In the genomic region with DNA sequence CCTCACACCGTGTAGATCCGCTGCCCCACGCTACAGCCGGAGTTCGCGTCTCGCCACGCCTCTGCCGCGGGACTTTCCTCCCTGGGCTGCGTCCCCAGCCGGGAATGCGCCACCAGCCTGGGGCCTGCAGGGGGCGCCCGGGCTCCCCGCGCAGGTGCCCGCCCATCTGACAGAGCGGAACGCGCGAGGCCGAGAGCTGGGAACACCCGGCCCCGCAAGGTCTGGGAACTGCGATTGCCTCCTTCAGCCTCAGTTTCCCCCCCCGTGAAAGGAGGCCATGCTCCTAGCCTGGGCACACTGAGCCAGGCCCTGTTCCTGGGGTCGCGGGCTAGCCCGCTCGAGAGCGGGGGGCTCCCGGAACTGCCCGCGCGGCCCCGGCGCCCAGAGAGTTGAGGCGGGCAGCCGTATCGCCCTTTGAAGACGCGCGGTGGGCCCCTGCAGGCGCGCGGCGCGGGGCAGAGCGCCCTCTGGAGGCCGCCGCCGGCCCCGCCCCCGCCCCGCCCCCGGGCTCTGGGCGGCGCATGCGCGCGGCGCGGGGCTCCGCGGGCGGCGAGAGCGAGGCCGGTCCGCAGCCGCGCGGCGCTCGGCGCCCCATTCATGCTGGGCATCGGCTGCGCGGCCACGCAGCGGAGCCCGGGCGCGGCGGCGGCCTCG, we compare ENCODE assay signal across 8 cellular contexts. TPM values are rescaled to one million over a fixed set of nuclear protein-coding genes. Genes with fewer than 3 reads are reported as not detected.
DNase-seq lines count a peak whose midpoint lies in the region; TF ChIP-seq lines count a peak whose summit lies in the region.

Gene PLXNA1, plus strand, starts transcription at position 594 of the 654 bp plus-strand sequence. CDS start 5,479 bp downstream, outside the sequence.

- H4K20me1 ChIP-seq in SK-N-SH (ENCODE audit: insufficient read depth), result peaks cover 38% of the 10 kb centered on the region

- intact Hi-C loops in head of caudate nucleus (cut with DNase I), result loop anchor here (2.0 kb wide), 1 partner anchor 230 kb away; no protein-coding TSS in a partner anchor
- intact Hi-C loops in tibial artery (cut with DNase I; ENCODE audit: low total_unique reads), result loop anchor here (2.0 to 10.0 kb wide), 3 partner anchors 228 to 304 kb away; partner anchors contain the start of gene CHCHD6

- H3K9ac ChIP-seq in SK-N-SH (peak within 1 kb of the TSS; percentile 86), parathyroid adenoma (peak within 1 kb of the TSS; percentile 64)

- no peaks in the 10 kb centered on the region for H3K9me2 ChIP-seq in SK-N-SH

- CTCF ChIA-PET in SK-N-SH (lab: Yijun Ruan, JAX), result interaction anchor here (0.6 to 11.4 kb wide), 40 partner anchors 10 to 565 kb away, joined by 3 to 163 read pairs (median 4); no protein-coding TSS in a partner anchor

- peaks cover 42% of the 10 kb centered on the region for H3K79me2 ChIP-seq in SK-N-SH (ENCODE audit: insufficient read depth)
- peaks cover 25% of the 10 kb centered on the region for H3K79me2 ChIP-seq in parathyroid adenoma

- DNase-seq in GM04504 (ENCODE audit: low read depth) (peak; percentile 52), H4 (ENCODE audit: low spot score) (peak; percentile 65), LNCaP clone FGC (ENCODE audit: low read depth) (peak; percentile 31), SK-N-SH (peak; percentile 97), head of caudate nucleus (peak in 41 of 42 donors; percentile 45 to 86 (median 69)), tibial artery (peak; percentile 75 to 87)
- peak; percentile 88 for DNase-seq in activated naive CD4-positive, alpha-beta T cell treated with anti-CD3 and anti-CD28 coated beads, Interleukin-2, amount 50 U/mL, for 16 hours

- H3K4me3 ChIP-seq in LNCaP clone FGC (ENCODE audit: low read depth, low read length) (peak within 1 kb of the TSS; percentile 60), SK-N-SH (ENCODE audit: low read depth in 2 of 2, low read length in 1 of 2) (peak within 1 kb of the TSS; percentile 84 to 89), parathyroid adenoma (ENCODE audit: low read depth, low read length) (peak within 1 kb of the TSS; percentile 65), tibial artery (peak within 1 kb of the TSS; percentile 87 to 97)

- H3K36me3 ChIP-seq in SK-N-SH (replicated peaks in 1 of 2; ENCODE audit: control insufficient read depth in 1 of 2, insufficient read depth in 2 of 2, low read length in 1 of 2) (no peaks in the 10 kb centered on the region), parathyroid adenoma (ENCODE audit: control insufficient read depth, insufficient read depth, low read length) (no peaks in the 10 kb centered on the region), tibial artery (no peaks in the 10 kb centered on the region)

- TF ChIP-seq CTCF in LNCaP clone FGC (IDR thresholded peaks at IDR 0.05; ENCODE audit: control insufficient read depth, extremely low read depth, insufficient read depth) (peak; percentile 98), SK-N-SH (IDR thresholded peaks at IDR 0.05) (peak; percentile 81), parathyroid adenoma (IDR thresholded peaks at IDR 0.05) (peak; percentile 95), tibial artery (IDR thresholded peaks at IDR 0.05) (peak; percentile 87 to 90)

- H3K27ac ChIP-seq in SK-N-SH (ENCODE audit: low read depth in 2 of 2, low read length in 1 of 2), result peak within 1 kb of the TSS; percentile 53; a peak in 3 of 4 replicates
- peak within 1 kb of the TSS; percentile 97 for H3K27ac ChIP-seq in parathyroid adenoma
- peak within 1 kb of the TSS; percentile 73 to 76 for H3K27ac ChIP-seq in tibial artery

- TF ChIP-seq EP300 in SK-N-SH (IDR thresholded peaks at IDR 0.05; ENCODE audit: borderline replicate concordance in 1 of 2, low read depth in 1 of 2, low read length in 1 of 2), result no peak

- 6% methylated on average over 10 of the region's 88 CpGs for WGBS in SK-N-SH (ENCODE audit: low lambda C conversion rate)

- H3K4me1 ChIP-seq in SK-N-SH (ENCODE audit: control insufficient read depth in 1 of 2, insufficient read depth in 2 of 2, low read depth in 1 of 2, low read length in 1 of 2) (peaks cover 10 to 41% of the 10 kb centered on the region in 2 experiments; a peak in 2 of 4 replicates), parathyroid adenoma (peaks cover 30% of the 10 kb centered on the region), tibial artery (peaks cover 0 to 50% (median 41%) of the 10 kb centered on the region in 4 donors)

- peak within 1 kb of the TSS; percentile 85 for H2AFZ ChIP-seq in SK-N-SH (ENCODE audit: low read depth)
- H2AFZ ChIP-seq in parathyroid adenoma, result peak within 1 kb of the TSS; percentile 90

- H3K27me3 ChIP-seq in SK-N-SH (ENCODE audit: insufficient read depth) (no peaks in the 10 kb centered on the region), parathyroid adenoma (ENCODE audit: control insufficient read depth, insufficient read depth, low read length) (no peaks in the 10 kb centered on the region), tibial artery (peaks cover 0 to 2% of the 10 kb centered on the region in 2 donors)

- POLR2A ChIA-PET in SK-N-SH (lab: Yijun Ruan, JAX), result no interaction called here

- H3K9me3 ChIP-seq in SK-N-SH, result no peaks in the 10 kb centered on the region
- no peaks in the 10 kb centered on the region for H3K9me3 ChIP-seq in parathyroid adenoma (ENCODE audit: control insufficient read depth, low read length)
- H3K9me3 ChIP-seq in tibial artery, result no peaks in the 10 kb centered on the region

- peak; percentile 53 for TF ChIP-seq RAD21 in SK-N-SH (IDR thresholded peaks at IDR 0.05; ENCODE audit: low read length)

- peak within 1 kb of the TSS; percentile 96 for H3K4me2 ChIP-seq in SK-N-SH
- peak within 1 kb of the TSS; percentile 81 for H3K4me2 ChIP-seq in parathyroid adenoma (ENCODE audit: low read length)

- no peaks in the 10 kb centered on the region for H3F3A ChIP-seq in SK-N-SH (replicated peaks; ENCODE audit: insufficient read depth)

TF ChIP-seq in SK-N-SH, 30 proteins besides CTCF, POLR2A, EP300 and RAD21 (continues in another document):
- TF ChIP-seq NRF1 (IDR thresholded peaks at IDR 0.05; ENCODE audit: low read depth, low read length), result peak; percentile 74
- TF ChIP-seq MXI1 (IDR thresholded peaks at IDR 0.05; ENCODE audit: low read depth, low read length), result peak; percentile 72
- no peak; the same call in 1 of the 2 replicates for TF ChIP-seq TCF12 (IDR thresholded peaks at IDR 0.05)
- no peak for TF ChIP-seq GATA2 (CRISPR knock-in tag; IDR thresholded peaks at IDR 0.05)
- TF ChIP-seq RXRA (IDR thresholded peaks at IDR 0.05; ENCODE audit: borderline replicate concordance, low read depth), result no peak
- no peak for TF ChIP-seq FOXM1 (IDR thresholded peaks at IDR 0.05; ENCODE audit: low read depth)
- TF ChIP-seq TEAD4 (IDR thresholded peaks at IDR 0.05; ENCODE audit: borderline replicate concordance, insufficient read depth), result peak; percentile 48; the same call in 1 of the 2 replicates
- TF ChIP-seq SMC3 (IDR thresholded peaks at IDR 0.05; ENCODE audit: low read depth, low read length), result peak; percentile 71
- no peak for TF ChIP-seq ELF1 (IDR thresholded peaks at IDR 0.05)
- 0 out of 2 replicates have a peak, but pooled peaks have one; percentile 40 for TF ChIP-seq ZBTB33 (IDR thresholded peaks at IDR 0.05; ENCODE audit: borderline replicate concordance, low read depth)
- TF ChIP-seq SIN3A (IDR thresholded peaks at IDR 0.05; ENCODE audit: borderline replicate concordance, low read depth, low read length), result no peak
- no peak for TF ChIP-seq JUND (IDR thresholded peaks at IDR 0.05)
- TF ChIP-seq FOXJ3 (CRISPR knock-in tag; IDR thresholded peaks at IDR 0.05), result no peak
- TF ChIP-seq NFIC (IDR thresholded peaks at IDR 0.05; ENCODE audit: borderline replicate concordance), result no peak
- peak; percentile 35 for TF ChIP-seq CHD2 (IDR thresholded peaks at IDR 0.05; ENCODE audit: low read length, partially characterized antibody)
- no peak for TF ChIP-seq GABPA (IDR thresholded peaks at IDR 0.05; ENCODE audit: low read depth)

RNA-seq across cellular contexts. Expression of gene PLXNA1, which starts in this region (rescaled TPM):
- 15.3 and 15.9 TPM in 2 replicates for total RNA-seq in H4 (2014; rRNA removed; shearing (Covaris generic))
- 48.1 and 48.7 TPM in 2 replicates for polyA plus RNA-seq in SK-N-SH (2012; rRNA removed)
- 13.2 and 23.6 TPM in 2 replicates for polyA plus RNA-seq in SK-N-SH (2012; cell fraction: cytosol; rRNA removed)
- polyA plus RNA-seq in SK-N-SH (2012; cell fraction: nucleus; rRNA removed), result 104 and 115 TPM in 2 replicates

Comparison
In these comparisons a context has a peak if more than half of its experiments do, and no peak if none do; other contexts are left out.
1. Peak in every context shown above with its lines: DNase-seq, H3K4me3 ChIP-seq and H3K27ac ChIP-seq.
2. DNase-seq: peak in every context shown above with its lines; median percentile 97 in SK-N-SH; 88 in activated naive CD4-positive, alpha-beta T cell treated with anti-CD3 and anti-CD28 coated beads, Interleukin-2, amount 50 U/mL, for 16 hours; 81 in tibial artery; 69 in head of caudate nucleus; 65 in H4; 52 in GM04504; 31 in LNCaP clone FGC.